ENCODE assay signal across 1 cellular context in genomic region chr4:183430317-183430986, GRCh38.
TF ChIP-seq lines count a peak whose summit lies in the region.

No MANE protein-coding gene starts in this region.

TF ChIP-seq in HepG2, 621 proteins besides CTCF, POLR2A, EP300 and RAD21 (continued from another document):
- TF ChIP-seq PLRG1 (conservative IDR thresholded peaks at IDR 0.05) = no peak
- no peak for TF ChIP-seq REST (IDR thresholded peaks at IDR 0.05; ENCODE audit: borderline replicate concordance in 1 of 2, low read depth in 1 of 2, low read length in 2 of 2)
- no peak for TF ChIP-seq HOXA7 (CRISPR knock-in tag; IDR thresholded peaks at IDR 0.05)
- TF ChIP-seq POLR2G (IDR thresholded peaks at IDR 0.05; ENCODE audit: low read depth, low read length) = no peak
- no peak for TF ChIP-seq ATF5 (CRISPR knock-in tag; IDR thresholded peaks at IDR 0.05; ENCODE audit: low read depth)
- no peak for TF ChIP-seq LRRFIP1 (CRISPR knock-in tag; conservative IDR thresholded peaks at IDR 0.05)
- no peak for TF ChIP-seq MTA1 (CRISPR knock-in tag; IDR thresholded peaks at IDR 0.05; ENCODE audit: borderline replicate concordance)
- TF ChIP-seq ZBTB49 (CRISPR knock-in tag; IDR thresholded peaks at IDR 0.05; ENCODE audit: borderline replicate concordance) = no peak
- TF ChIP-seq ZNF768 (CRISPR knock-in tag; IDR thresholded peaks at IDR 0.05) = peak; percentile 60; the same call in 1 of the 2 replicates
- no peak for TF ChIP-seq CENPX (CRISPR knock-in tag; IDR thresholded peaks at IDR 0.05)
- TF ChIP-seq ZNF629 (CRISPR knock-in tag; conservative IDR thresholded peaks at IDR 0.05) = peak; percentile 94
- TF ChIP-seq TCF7 (IDR thresholded peaks at IDR 0.05; ENCODE audit: low read depth) = peak; percentile 44; the same call in 1 of the 2 replicates
- TF ChIP-seq CREB3 (CRISPR knock-in tag; IDR thresholded peaks at IDR 0.05) = no peak
- no peak for TF ChIP-seq SIX1 (CRISPR knock-in tag; IDR thresholded peaks at IDR 0.05; ENCODE audit: borderline replicate concordance)
- TF ChIP-seq MEF2D (CRISPR knock-in tag; IDR thresholded peaks at IDR 0.05) = no peak
- no peak for TF ChIP-seq ZNF740 (CRISPR knock-in tag; IDR thresholded peaks at IDR 0.05)
- peak; percentile 86 for TF ChIP-seq ZMYM3 (CRISPR knock-in tag; IDR thresholded peaks at IDR 0.05)
- no peak for TF ChIP-seq ZSCAN29 (CRISPR knock-in tag; conservative IDR thresholded peaks at IDR 0.05)
- no peak for TF ChIP-seq ZNF207 (IDR thresholded peaks at IDR 0.05; ENCODE audit: borderline replicate concordance)
- no peak for TF ChIP-seq BCL6 (CRISPR knock-in tag; IDR thresholded peaks at IDR 0.05)
- no peak for TF ChIP-seq ZSCAN12 (CRISPR knock-in tag; IDR thresholded peaks at IDR 0.05)
- peak; percentile 21; the same call in 1 of the 2 replicates for TF ChIP-seq ZNF687 (CRISPR knock-in tag; IDR thresholded peaks at IDR 0.05)
TF ChIP-seq in HepG2: peak in this region for 6.
